ENCODE assay signal across 8 cellular contexts in the genomic region with DNA sequence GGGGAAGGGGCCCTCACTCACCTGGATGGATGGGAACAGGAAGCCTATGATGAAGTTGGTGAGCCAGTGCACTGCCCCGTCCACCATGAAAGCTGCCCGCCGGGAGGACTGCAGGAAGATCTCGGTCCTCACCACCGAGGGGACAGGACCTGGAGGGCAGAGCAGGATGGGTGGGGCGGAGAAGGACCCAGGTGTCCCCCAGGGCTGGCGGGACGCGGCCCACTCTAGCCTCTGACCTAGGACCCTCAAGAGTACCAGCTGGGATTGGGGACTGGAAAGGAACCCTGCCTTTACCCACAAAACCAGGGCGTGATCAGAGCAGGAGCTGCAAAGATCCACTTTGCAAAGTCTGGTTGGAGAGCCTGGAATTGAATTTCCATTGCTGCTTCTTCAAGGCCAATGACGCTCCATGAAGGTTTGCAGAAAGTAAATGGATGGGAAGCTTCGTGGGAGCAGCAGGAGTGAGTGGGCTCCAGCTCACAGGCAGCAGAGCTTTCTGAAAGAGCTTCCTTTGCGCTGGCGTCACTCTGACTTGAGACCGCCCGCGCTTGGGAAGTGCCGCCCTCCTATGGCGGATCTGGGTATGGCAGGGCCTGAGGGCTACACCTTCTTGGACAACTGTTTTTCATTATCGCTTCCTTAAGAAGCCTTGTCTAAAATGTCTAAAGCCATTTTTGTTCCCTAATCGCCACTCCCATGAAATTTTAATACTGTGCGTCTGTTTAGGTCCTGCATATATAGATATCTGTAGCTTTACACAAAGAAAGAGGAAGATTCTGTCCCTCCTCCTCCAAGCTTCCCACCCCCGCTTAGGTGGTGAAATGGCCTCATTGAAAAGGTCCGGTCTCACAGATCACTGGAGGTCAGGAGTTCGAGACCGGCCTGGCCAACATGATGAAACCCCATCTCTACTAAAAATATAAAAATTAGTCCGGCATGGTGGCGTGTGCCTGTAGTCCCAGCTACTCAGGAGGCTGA. TPM values are rescaled to one million over a fixed set of nuclear protein-coding genes. Genes with fewer than 3 reads are reported as not detected.
DNase-seq lines count a peak whose midpoint lies in the region; TF ChIP-seq lines count a peak whose summit lies in the region.

No MANE protein-coding gene starts in this region.

- TF ChIP-seq CTCF in AG09319 (IDR thresholded peaks at IDR 0.05; ENCODE audit: low read depth, low read length), result peak; percentile 96

- DNase-seq in AG09319 (ENCODE audit: extremely low read depth, low read depth), result peak; percentile 78
- peak; percentile 77 for DNase-seq in GM19238 (ENCODE audit: insufficient read length, low spot score)
- DNase-seq in NCI-H69 (lab: John Stamatoyannopoulos, UW), result peak; percentile 63
- peak; percentile 90 to 92 for DNase-seq in activated CD4-positive, alpha-beta T cell treated with anti-CD3 and anti-CD28 coated beads, Interleukin-2, amount 50 U/mL, for 48 hours
- peak; percentile 91 for DNase-seq in dermis blood vessel endothelial cell
- DNase-seq in medulla oblongata (ENCODE audit: extremely low spot score), result peak; percentile 84
- DNase-seq in stimulated activated CD8-positive, alpha-beta memory T cell treated with anti-CD3 and anti-CD28 coated beads, Interleukin-12 subunit alpha, Interleukin-12 subunit beta, amount 100 ng/mL, for 4 hours (ENCODE audit: low read depth), result peak; percentile 57
- DNase-seq in NCI-H1048 (lab: John Stamatoyannopoulos, UW), result no peak

RNA-seq across cellular contexts. Expression of gene SLC2A7, which starts 21.2 kb away (rescaled TPM):
- 0.17 TPM in 1 of 2 replicates, not detected in the other for total RNA-seq in dermis blood vessel endothelial cell

RNA-seq across cellular contexts. Expression of gene CA6, which starts 59.4 kb away (rescaled TPM):
- total RNA-seq in dermis blood vessel endothelial cell, result not detected in 2 replicates
